ENCODE assay signal across 10 cellular contexts in the genomic region with DNA sequence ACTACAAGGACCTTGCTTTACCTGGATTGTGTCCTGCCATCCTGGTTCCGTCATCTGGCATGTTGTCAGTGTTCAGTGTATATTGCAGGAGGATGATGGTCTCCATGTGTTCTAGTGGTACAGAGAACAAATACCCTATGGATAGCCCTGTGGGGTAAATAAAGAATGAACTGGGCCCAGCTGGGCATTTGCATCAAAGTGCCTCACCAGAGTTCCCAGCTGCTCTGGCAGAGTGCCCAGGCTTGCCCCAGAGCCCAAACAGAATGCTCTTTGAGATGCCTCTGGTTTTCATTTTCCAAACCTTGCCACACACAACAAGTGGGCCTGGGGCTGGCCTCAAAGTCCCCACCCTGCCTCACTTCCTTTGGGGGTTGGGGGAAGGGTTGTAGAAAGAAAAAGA.
A peak's percentile ranks its signal among the peaks of the same experiment; 100 is the strongest.
DNase-seq lines count a peak whose midpoint lies in the region; ATAC-seq and TF ChIP-seq lines count a peak whose summit lies in the region.
"Had no signal": no experiment of that assay in that cellular context is flagged by ENCODE, and none has a peak within 500 bp of the region (broad histone marks: within the 10 kb centered on the region; RNA-seq: fewer than 3 reads in every experiment).

No MANE protein-coding gene starts in this region.

- DNase-seq in Right ventricle myocardium superior = peak; percentile 61
- no peak for DNase-seq in cardiac septum (ENCODE audit: low spot score)
- DNase-seq in NCI-H526 treated with DMSO at 0.1 percent for 48 hours (lab: John Stamatoyannopoulos, UW) = peak; percentile 44
- DNase-seq in globus pallidus (ENCODE audit: low spot score) = peak; percentile 98
- no peak for DNase-seq in Kasumi-1 (lab: John Stamatoyannopoulos, UW)
- DNase-seq in Caco-2 = no peak
- no peak for DNase-seq in LoVo (ENCODE audit: low spot score)
- DNase-seq: stimulated activated CD4-positive, alpha-beta T cell treated with anti-CD3 and anti-CD28 coated beads, Interleukin-4, amount 100 ng/mL, for 4 hours had no signal

- H3K36me3 ChIP-seq in Caco-2 (ENCODE audit: control insufficient read depth, insufficient read depth, low read length) = no peaks in the 10 kb centered on the region

- H3K9me3 Mint-ChIP-seq in Caco-2 (ENCODE audit: unreplicated experiment) = peaks cover 3% of the 10 kb centered on the region

- intact Hi-C loops in Right ventricle myocardium superior (cut with DNase I) (no loop called here), cardiac septum (cut with DNase I) (no loop called here), Caco-2 (cut with micrococcal nuclease; ENCODE audit: unreplicated experiment) (no loop called here)

- POLR2A ChIA-PET in Caco-2 (lab: Charles Lee) = no interaction called here

- ATAC-seq in Right ventricle myocardium superior (ENCODE audit: poor library complexity) (no peak), HG02852 (IDR thresholded peaks at IDR 0.05; ENCODE audit: unreplicated experiment) (no peak)
- ATAC-seq: HCT116 had no signal

- BruUV-seq in Caco-2 (replicated peaks; lab: Mats Ljungman, UMichigan) = no TSS peak

- H3K36me3 Mint-ChIP-seq in Caco-2 (ENCODE audit: insufficient read depth, unreplicated experiment) = no peaks in the 10 kb centered on the region

- H3K4me3 Mint-ChIP-seq in Caco-2 (ENCODE audit: unreplicated experiment) = no peak overlapping the region

- no peaks in the 10 kb centered on the region for H3K4me1 Mint-ChIP-seq in Caco-2 (ENCODE audit: low read depth, unreplicated experiment)

- H3K4me1 ChIP-seq in Caco-2 = no peaks in the 10 kb centered on the region

- no peak overlapping the region for H3K27ac Mint-ChIP-seq in Caco-2 (ENCODE audit: unreplicated experiment)

- CTCF ChIA-PET in Caco-2 (lab: Charles Lee) = no interaction called here

- no peak for TF ChIP-seq CTCF in Caco-2 (IDR thresholded peaks at IDR 0.05; ENCODE audit: insufficient read depth in 1 of 2, low read depth in 1 of 2, low read length in 1 of 2, severe bottlenecking in 1 of 2, unreplicated experiment in 1 of 2)

- no peak overlapping the region for H3K4me3 ChIP-seq in Caco-2 (ENCODE audit: low read depth, low read length)

- no peaks in the 10 kb centered on the region for H3K27me3 Mint-ChIP-seq in Caco-2 (ENCODE audit: insufficient read depth, unreplicated experiment)

- no peaks in the 10 kb centered on the region for H3K9me3 ChIP-seq in Caco-2

- no peaks in the 10 kb centered on the region for H3K27me3 ChIP-seq in Caco-2 (replicated peaks; ENCODE audit: control insufficient read depth, insufficient read depth, low read length)

Comparison
In these comparisons a context has a peak if more than half of its experiments do, and no peak if none do; other contexts are left out.
1. DNase-seq: peak in Right ventricle myocardium superior (single experiment), NCI-H526 treated with DMSO at 0.1 percent for 48 hours (single experiment) and globus pallidus (single experiment); none in cardiac septum (single experiment), Kasumi-1 (0 of 2), Caco-2 (0 of 2) and LoVo (single experiment).